Comparison of ENCODE assay signal across 8 cellular contexts in genomic region chr9:112332977-112333638, GRCh38. TPM values are rescaled to one million over a fixed set of nuclear protein-coding genes. Genes with fewer than 3 reads are reported as not detected.
DNase-seq lines count a peak whose midpoint lies in the region; ATAC-seq and TF ChIP-seq lines count a peak whose summit lies in the region.

A gene with protein sequence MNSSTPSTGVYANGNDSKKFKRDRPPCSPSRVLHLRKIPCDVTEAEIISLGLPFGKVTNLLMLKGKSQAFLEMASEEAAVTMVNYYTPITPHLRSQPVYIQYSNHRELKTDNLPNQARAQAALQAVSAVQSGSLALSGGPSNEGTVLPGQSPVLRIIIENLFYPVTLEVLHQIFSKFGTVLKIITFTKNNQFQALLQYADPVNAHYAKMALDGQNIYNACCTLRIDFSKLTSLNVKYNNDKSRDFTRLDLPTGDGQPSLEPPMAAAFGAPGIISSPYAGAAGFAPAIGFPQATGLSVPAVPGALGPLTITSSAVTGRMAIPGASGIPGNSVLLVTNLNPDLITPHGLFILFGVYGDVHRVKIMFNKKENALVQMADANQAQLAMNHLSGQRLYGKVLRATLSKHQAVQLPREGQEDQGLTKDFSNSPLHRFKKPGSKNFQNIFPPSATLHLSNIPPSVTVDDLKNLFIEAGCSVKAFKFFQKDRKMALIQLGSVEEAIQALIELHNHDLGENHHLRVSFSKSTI (minus strand): TSS chr9:112333619. CDS start chr9:112297865, 35,754 bp downstream.

- peak within 1 kb of the TSS; percentile 81 for H2AFZ ChIP-seq in osteoblast (ENCODE audit: low read length)

- peaks cover 27% of the 10 kb centered on the region for H3K4me1 ChIP-seq in HUES64 (ENCODE audit: insufficient read depth, low read length)
- H3K4me1 ChIP-seq in osteoblast (ENCODE audit: insufficient read depth, low read length) = peaks cover 17% of the 10 kb centered on the region
- peaks cover 11 to 20% of the 10 kb centered on the region in 2 donors for H3K4me1 ChIP-seq in thoracic aorta (ENCODE audit: control insufficient read depth in 1 of 2, low read depth in 2 of 2)

- no peaks in the 10 kb centered on the region for H3K27me3 ChIP-seq in HUES64 (ENCODE audit: insufficient read depth, low read length)
- no peaks in the 10 kb centered on the region for H3K27me3 ChIP-seq in osteoblast (ENCODE audit: insufficient read depth, low read length)
- no peaks in the 10 kb centered on the region for H3K27me3 ChIP-seq in thoracic aorta (replicated peaks; ENCODE audit: insufficient read depth)

- TF ChIP-seq CTCF in osteoblast (IDR thresholded peaks at IDR 0.05; ENCODE audit: extremely low read depth, low read depth, low read length) = no peak
- TF ChIP-seq CTCF in thoracic aorta (IDR thresholded peaks at IDR 0.05) = no peak

- peaks cover 4% of the 10 kb centered on the region for H3K27me3 Mint-ChIP-seq in activated naive CD4-positive, alpha-beta T cell treated with anti-CD3 and anti-CD28 coated beads, Interleukin-2, amount 10 ng/mL, durations not matched to agents 7 days and 5 days

- H3K9me3 ChIP-seq in HUES64 (ENCODE audit: insufficient read depth, low read depth, low read length) = no peaks in the 10 kb centered on the region
- H3K9me3 ChIP-seq in osteoblast (ENCODE audit: low read depth, low read length) = no peaks in the 10 kb centered on the region
- H3K9me3 ChIP-seq in thoracic aorta = no peaks in the 10 kb centered on the region

- peak within 1 kb of the TSS; percentile 98 for H3K4me3 Mint-ChIP-seq in activated naive CD4-positive, alpha-beta T cell treated with anti-CD3 and anti-CD28 coated beads, Interleukin-2, amount 10 ng/mL, durations not matched to agents 7 days and 5 days

- peaks cover 42% of the 10 kb centered on the region for H3K4me1 Mint-ChIP-seq in activated naive CD4-positive, alpha-beta T cell treated with anti-CD3 and anti-CD28 coated beads, Interleukin-2, amount 10 ng/mL, durations not matched to agents 7 days and 5 days

- H3K79me2 ChIP-seq in osteoblast (ENCODE audit: insufficient read depth, low read length) = peaks cover 53% of the 10 kb centered on the region

- peak; percentile 57 for ATAC-seq in GM21423 (IDR thresholded peaks at IDR 0.05; ENCODE audit: unreplicated experiment)
- peak; percentile 68 for ATAC-seq in thoracic aorta (ENCODE audit: insufficient number of reproducible peaks, low FRiP score, low read depth)

- H3K36me3 Mint-ChIP-seq in activated naive CD4-positive, alpha-beta T cell treated with anti-CD3 and anti-CD28 coated beads, Interleukin-2, amount 10 ng/mL, durations not matched to agents 7 days and 5 days = peaks cover 12% of the 10 kb centered on the region

- peak within 1 kb of the TSS; percentile 87 for H3K4me2 ChIP-seq in osteoblast (ENCODE audit: insufficient read depth, low read length)

- H3K27ac ChIP-seq in HUES64 (ENCODE audit: low read depth, low read length) (peak within 1 kb of the TSS; percentile 97), osteoblast (ENCODE audit: low read depth, low read length) (peak within 1 kb of the TSS; percentile 87), thoracic aorta (peak within 1 kb of the TSS; percentile 95 to 98)

- WGBS in HUES64 = under 1% methylated on average over 90 of the region's 90 CpGs

- H3K4me3 ChIP-seq in HUES64 (ENCODE audit: low read length) = peak within 1 kb of the TSS; percentile 87
- peak within 1 kb of the TSS; percentile 92 for H3K4me3 ChIP-seq in osteoblast (ENCODE audit: insufficient read depth, low read length)
- peak within 1 kb of the TSS; percentile 86 for H3K4me3 ChIP-seq in thoracic aorta

- peak within 1 kb of the TSS; percentile 97 for H3K27ac Mint-ChIP-seq in activated naive CD4-positive, alpha-beta T cell treated with anti-CD3 and anti-CD28 coated beads, Interleukin-2, amount 10 ng/mL, durations not matched to agents 7 days and 5 days

- peak; percentile 49 for DNase-seq in DMS153 treated with DMSO at 0.1 percent for 48 hours (lab: John Stamatoyannopoulos, UW; ENCODE audit: unreplicated experiment)
- DNase-seq in activated naive CD4-positive, alpha-beta T cell treated with anti-CD3 and anti-CD28 coated beads, Interleukin-2, amount 10 ng/mL, durations not matched to agents 7 days and 5 days = peak; percentile 85
- DNase-seq in germinal center (ENCODE audit: low spot score) = peak; percentile 83
- DNase-seq in osteoblast (ENCODE audit: insufficient read length, low spot score, missing footprints) = peak; percentile 90
- DNase-seq in thoracic aorta (ENCODE audit: low spot score) = peak; percentile 11

- peaks cover 14% of the 10 kb centered on the region for H4K20me1 ChIP-seq in osteoblast (ENCODE audit: insufficient read depth, low read length)

- CTCF ChIA-PET in activated naive CD4-positive, alpha-beta T cell treated with anti-CD3 and anti-CD28 coated beads, Interleukin-2, amount 10 ng/mL, durations not matched to agents 7 days and 5 days (lab: Charles Lee) = interaction anchor here (0.7 to 2.7 kb wide), 5 partner anchors 16 to 239 kb away, joined by 3 to 8 read pairs (median 5); no protein-coding TSS in a partner anchor

- H3K9me3 Mint-ChIP-seq in activated naive CD4-positive, alpha-beta T cell treated with anti-CD3 and anti-CD28 coated beads, Interleukin-2, amount 10 ng/mL, durations not matched to agents 7 days and 5 days = no peaks in the 10 kb centered on the region

- peak within 1 kb of the TSS; percentile 94 for H3K9ac ChIP-seq in HUES64 (ENCODE audit: low read depth, low read length)

- H3K36me3 ChIP-seq in HUES64 (ENCODE audit: insufficient read depth, low read length) = no peaks in the 10 kb centered on the region
- no peaks in the 10 kb centered on the region for H3K36me3 ChIP-seq in osteoblast (ENCODE audit: insufficient read depth, low read length)
- H3K36me3 ChIP-seq in thoracic aorta = no peaks in the 10 kb centered on the region

- TF ChIP-seq POLR2A in Raji (IDR thresholded peaks at IDR 0.05; ENCODE audit: insufficient read depth, low read depth, low read length) = peak; percentile 70

RNA-seq across cellular contexts. Expression of the gene that starts here (rescaled TPM):
- 42.0 TPM for polyA plus RNA-seq in HUES64 (2013, experiment 1 of 2)
- 40.4 TPM for polyA plus RNA-seq in HUES64 (2013, experiment 2 of 2)
- total RNA-seq in osteoblast (41.0 and 42.0 TPM in 2 replicates), thoracic aorta (10 to 100 TPM; 26.5 to 55.6 TPM)

Comparison
In these comparisons a context has a peak if more than half of its experiments do, and no peak if none do; other contexts are left out.
1. Peak in every context shown above with its lines: DNase-seq, ATAC-seq, H3K4me3 ChIP-seq and H3K27ac ChIP-seq.
2. DNase-seq: peak in every context shown above with its lines; median percentile 90 in osteoblast; 85 in activated naive CD4-positive, alpha-beta T cell treated with anti-CD3 and anti-CD28 coated beads, Interleukin-2, amount 10 ng/mL, durations not matched to agents 7 days and 5 days; 83 in germinal center; 49 in DMS153 treated with DMSO at 0.1 percent for 48 hours; 11 in thoracic aorta.